ENCODE assay signal across 9 cellular contexts in the genomic region with DNA sequence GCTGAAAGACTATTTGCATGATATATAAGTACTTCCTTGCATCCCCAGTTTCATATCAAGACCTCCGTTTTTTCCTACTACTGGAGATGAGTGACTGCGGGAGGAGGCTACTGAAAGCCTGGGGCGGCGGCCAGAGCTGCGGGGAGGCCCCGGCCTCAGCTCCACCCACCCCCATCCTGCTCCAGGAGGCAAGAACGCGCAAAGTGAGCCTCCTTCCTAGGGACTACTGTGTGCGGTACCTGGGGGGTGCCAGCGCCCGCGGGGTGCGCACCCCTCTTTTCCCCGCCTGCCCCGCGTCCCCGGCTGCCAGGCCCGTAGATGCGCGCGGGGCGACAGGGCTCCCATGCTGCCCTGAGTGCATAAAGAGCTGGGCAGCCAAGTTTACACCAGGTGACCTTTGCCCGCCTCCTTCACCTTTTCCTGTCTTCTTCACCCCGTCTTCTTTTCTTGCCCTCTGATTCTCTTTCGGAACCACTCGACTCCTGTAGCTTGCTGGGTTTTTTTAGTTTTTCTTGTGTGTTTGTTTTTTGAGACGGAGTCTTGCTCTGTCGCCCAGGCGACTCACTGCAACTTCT. TPM values are rescaled to one million over a fixed set of nuclear protein-coding genes. Genes with fewer than 3 reads are reported as not detected.
DNase-seq lines count a peak whose midpoint lies in the region; ATAC-seq, FAIRE-seq and TF ChIP-seq lines count a peak whose summit lies in the region.
"Had no signal": no experiment of that assay in that cellular context is flagged by ENCODE, and none has a peak within 500 bp of the region (broad histone marks: within the 10 kb centered on the region; RNA-seq: fewer than 3 reads in every experiment).

No MANE protein-coding gene starts in this region.

- H3K4me3 Mint-ChIP-seq in MCF 10A (ENCODE audit: unreplicated experiment) = no peak overlapping the region

- peak overlapping the region; percentile 32 for H3K4me3 ChIP-seq in astrocyte of the cerebellum (ENCODE audit: low read depth, low read length)
- H3K4me3 ChIP-seq in kidney (ENCODE audit: low read length in 2 of 2) = peak overlapping the region in 1 of 2 donors; percentile 53
- peak overlapping the region in 3 of 4 donors; percentile 24 to 59 (median 29) for H3K4me3 ChIP-seq in transverse colon

- H3K9me3 Mint-ChIP-seq in MCF 10A (ENCODE audit: unreplicated experiment) = no peaks in the 10 kb centered on the region

- in situ Hi-C loops in T47D (cut with HindIII; ENCODE audit: low pct_unique_long_range_greater_than_20kb, low sequenced_read_pairs) = no loop called here
- in situ Hi-C loops in astrocyte of the cerebellum (cut with HindIII; ENCODE audit: low sequenced_read_pairs) = no loop called here
- in situ Hi-C loops in transverse colon (cut with MboI; ENCODE audit: low pct_ligation_motif_present in 1 of 4, low pct_unique_long_range_greater_than_20kb in 1 of 4, low sequenced_read_pairs in 3 of 4) = loop anchor here in 1 of 4 donors (10.0 kb wide), 1 partner anchor 46 kb away; the partner anchor contains the start of genes ATP6V1A and NAA50

- no peaks in the 10 kb centered on the region for H3K27me3 Mint-ChIP-seq in MCF 10A (ENCODE audit: insufficient read depth, unreplicated experiment)

- no peak overlapping the region for H3K27ac Mint-ChIP-seq in MCF 10A (ENCODE audit: low read depth, unreplicated experiment)

- H3K27ac ChIP-seq in kidney (ENCODE audit: low read depth in 2 of 2, low read length in 2 of 2) (no peak overlapping the region), transverse colon (peak overlapping the region; percentile 99 to 100 (median 100))

- CTCF ChIA-PET in MCF 10A (lab: Yijun Ruan, JAX) = interaction anchor here (0.7 to 1.2 kb wide), 6 partner anchors 36 to 282 kb away, joined by 3 to 4 read pairs (median 3); no protein-coding TSS in a partner anchor

- H3K4me1 ChIP-seq in kidney (ENCODE audit: control insufficient read depth in 1 of 2, insufficient read depth in 1 of 2, low read depth in 1 of 2, low read length in 2 of 2) (peaks cover 7 to 19% of the 10 kb centered on the region in 2 donors), transverse colon (peaks cover 16 to 34% (median 23%) of the 10 kb centered on the region in 4 donors)

- intact Hi-C loops in MCF 10A (cut with micrococcal nuclease) = no loop called here
- intact Hi-C loops in kidney (cut with DNase I) = no loop called here
- intact Hi-C loops in transverse colon (cut with DNase I; ENCODE audit: low total_unique reads) = no loop called here

- H3K27me3 ChIP-seq in transverse colon = no peaks in the 10 kb centered on the region

- WGBS in transverse colon (ENCODE audit: low coverage in 1 of 2), 2 donors = 13 to 37% methylated on average over 7 to 22 of the region's 29 CpGs

- no peak for FAIRE-seq in kidney (lab: Jason Lieb, UNC)

- BruUV-seq in MCF 10A (replicated peaks; lab: Mats Ljungman, UMichigan) = no TSS peak

- POLR2A ChIA-PET in MCF 10A (lab: Yijun Ruan, JAX) = interaction anchor here (0.6 to 6.8 kb wide), 9 partner anchors 15 to 203 kb away, joined by 3 to 116 read pairs (median 5); partner anchors contain the start of genes ATP6V1A, NAA50 and SPICE1

- no peak for TF ChIP-seq CTCF in MCF 10A (IDR thresholded peaks at IDR 0.05; ENCODE audit: unreplicated experiment)
- TF ChIP-seq CTCF in astrocyte of the cerebellum (IDR thresholded peaks at IDR 0.05; ENCODE audit: low read depth, low read length, missing control alignments) = no peak
- TF ChIP-seq CTCF in kidney (IDR thresholded peaks at IDR 0.05; ENCODE audit: borderline replicate concordance, extremely low read depth, insufficient read depth) = no peak
- TF ChIP-seq CTCF in transverse colon (IDR thresholded peaks at IDR 0.05) = no peak

- no peak for TF ChIP-seq POLR2A in transverse colon (IDR thresholded peaks at IDR 0.05)

- no peak for TF ChIP-seq EP300 in transverse colon (IDR thresholded peaks at IDR 0.05; ENCODE audit: low read depth)

- H3K9me3 ChIP-seq in kidney (ENCODE audit: control insufficient read depth in 1 of 2, low read length in 2 of 2) (no peaks in the 10 kb centered on the region), transverse colon (no peaks in the 10 kb centered on the region)

- H3K36me3 Mint-ChIP-seq in MCF 10A (ENCODE audit: insufficient read depth, unreplicated experiment) = peaks cover 6% of the 10 kb centered on the region

- ATAC-seq in HG02759 (IDR thresholded peaks at IDR 0.05; ENCODE audit: unreplicated experiment) (no peak), GM19351 (IDR thresholded peaks at IDR 0.05; ENCODE audit: unreplicated experiment) (no peak)

- DNase-seq in T47D (ENCODE audit: low read depth in 1 of 2, low spot score in 1 of 2) (peak; percentile 17 to 29), MCF 10A (ENCODE audit: unreplicated experiment) (no peak), astrocyte of the cerebellum (ENCODE audit: low read depth) (no peak), kidney (no peak), transverse colon (peak; percentile 60), NCI-H524 treated with DMSO at 0.1 percent for 48 hours (lab: John Stamatoyannopoulos, UW) (no peak)
- DNase-seq: NCI-H446 had no signal

- H3K36me3 ChIP-seq in kidney (ENCODE audit: control insufficient read depth in 1 of 2, insufficient read depth in 2 of 2, low read length in 2 of 2) (no peaks in the 10 kb centered on the region), transverse colon (no peaks in the 10 kb centered on the region)

- peaks cover 18% of the 10 kb centered on the region for H3K4me1 Mint-ChIP-seq in MCF 10A (ENCODE audit: insufficient read depth, unreplicated experiment)

- peak overlapping the region; percentile 13 to 53 for H3K9ac ChIP-seq in kidney (ENCODE audit: low read length in 2 of 2)

RNA-seq across cellular contexts. Expression of gene USF3, which starts 2.5 kb away (rescaled TPM):
- total RNA-seq in MCF 10A (2022) (11.9 and 12.1 TPM in 2 replicates), kidney (21.3 TPM), transverse colon (10 to 100 TPM; 23.1 to 33.2 (median 27.8) TPM)
- polyA plus RNA-seq in kidney (ENCODE audit: insufficient read depth, low read depth, low replicate concordance) = 6.5 TPM

RNA-seq across cellular contexts. Expression of gene NAA50, which starts 47.1 kb away (rescaled TPM):
- total RNA-seq in MCF 10A (2022) (219 and 238 TPM in 2 replicates), kidney (101 TPM), transverse colon (100 to 1,000 TPM in 2 of 4 donors, 10 to 100 TPM in 2; 55.7 to 116 (median 82.7) TPM)
- polyA plus RNA-seq in kidney (ENCODE audit: insufficient read depth, low read depth, low replicate concordance) = 45.4 TPM

RNA-seq across cellular contexts. Expression of gene ATP6V1A, which starts 47.9 kb away (rescaled TPM):
- total RNA-seq in MCF 10A (2022) (51.6 and 53.4 TPM in 2 replicates), kidney (172 TPM), transverse colon (10 to 100 TPM; 21.9 to 47.2 (median 33.3) TPM)
- polyA plus RNA-seq in kidney (ENCODE audit: insufficient read depth, low read depth, low replicate concordance) = 87.1 TPM

Comparison
In these comparisons a context has a peak if more than half of its experiments do, and no peak if none do; other contexts are left out.
1. DNase-seq: peak in T47D (2 of 2) and transverse colon (single experiment); none in MCF 10A (single experiment), astrocyte of the cerebellum (single experiment), kidney (single experiment) and NCI-H524 treated with DMSO at 0.1 percent for 48 hours (single experiment).
2. H3K27ac ChIP-seq: peak in transverse colon (4 of 4); none in kidney (0 of 2).